18 cellular contexts compared by ENCODE assay signal in genomic region chr9:87197349-87198130, GRCh38.
"Had no signal": no experiment of that assay in that cellular context is flagged by ENCODE, and none has a peak within 500 bp of the region (broad histone marks: within the 10 kb centered on the region; RNA-seq: fewer than 3 reads in every experiment).

No MANE protein-coding gene starts in this region.

- H3K4me3 Mint-ChIP-seq: activated CD4-positive, alpha-beta memory T cell treated with anti-CD3 and anti-CD28 coated beads, Interleukin-2, amount 10 ng/mL, durations not matched to agents 7 days and 5 days; activated CD4-positive, alpha-beta T cell treated with anti-CD3 and anti-CD28 coated beads, Interleukin-2, amount 10 ng/mL, durations not matched to agents 24 days and 14 days; activated T-helper 1 cell treated with anti-CD3 and anti-CD28 coated beads, Interleukin-12 subunit alpha, Interleukin-12 subunit beta, Interleukin-2, Interleukin-4 antibody, amounts not matched to agents 30 ng/mL and 10 ng/mL and 1 ng/mL, durations not matched to agents 14 hours and 24 hours and 36 hours; mesothelial cell of epicardium; natural killer cell treated with Interleukin-12 subunit alpha and Interleukin-12 subunit beta and Interleukin-15 and Interleukin-18, amount 100 ng/mL, for 72 hours; stimulated activated naive CD8-positive, alpha-beta T cell treated with anti-CD3 and anti-CD28 coated beads, Interleukin-15, amount 100 ng/mL, for 72 hours; T-cell; T-helper 2 cell treated with Interferon-gamma antibody and Interleukin-4, amounts not matched to agents 5 μg/mL and 100 μg/mL, for 36 hours; type B pancreatic cell had no signal

- H3K4me1 ChIP-seq: lower lobe of right lung had no signal

- H3K36me3 ChIP-seq: esophagus squamous epithelium, heart right ventricle, lower lobe of right lung had no signal

- H3K9me3 Mint-ChIP-seq: activated CD4-positive, alpha-beta memory T cell treated with anti-CD3 and anti-CD28 coated beads, Interleukin-2, amount 10 ng/mL, durations not matched to agents 7 days and 5 days; activated CD4-positive, alpha-beta T cell treated with anti-CD3 and anti-CD28 coated beads, Interleukin-2, amount 10 ng/mL, durations not matched to agents 24 days and 14 days; activated T-helper 1 cell treated with anti-CD3 and anti-CD28 coated beads, Interleukin-12 subunit alpha, Interleukin-12 subunit beta, Interleukin-2, Interleukin-4 antibody, amounts not matched to agents 30 ng/mL and 10 ng/mL and 1 ng/mL, durations not matched to agents 14 hours and 24 hours and 36 hours; mesothelial cell of epicardium; natural killer cell treated with Interleukin-12 subunit alpha and Interleukin-12 subunit beta and Interleukin-15 and Interleukin-18, amount 100 ng/mL, for 72 hours; stimulated activated naive CD8-positive, alpha-beta T cell treated with anti-CD3 and anti-CD28 coated beads, Interleukin-15, amount 100 ng/mL, for 72 hours; T-cell; T-helper 2 cell treated with Interferon-gamma antibody and Interleukin-4, amounts not matched to agents 5 μg/mL and 100 μg/mL, for 36 hours; type B pancreatic cell had no signal

- H3K27ac ChIP-seq: esophagus squamous epithelium, heart right ventricle, lower lobe of right lung, VCaP had no signal

- H3K4me1 Mint-ChIP-seq: activated CD4-positive, alpha-beta memory T cell treated with anti-CD3 and anti-CD28 coated beads, Interleukin-2, amount 10 ng/mL, durations not matched to agents 7 days and 5 days; activated CD4-positive, alpha-beta T cell treated with anti-CD3 and anti-CD28 coated beads, Interleukin-2, amount 10 ng/mL, durations not matched to agents 24 days and 14 days; stimulated activated naive CD8-positive, alpha-beta T cell treated with anti-CD3 and anti-CD28 coated beads, Interleukin-15, amount 100 ng/mL, for 72 hours; T-cell had no signal

- H3K9me3 ChIP-seq: esophagus squamous epithelium, heart right ventricle, lower lobe of right lung had no signal

- H3K27ac Mint-ChIP-seq: activated CD4-positive, alpha-beta memory T cell treated with anti-CD3 and anti-CD28 coated beads, Interleukin-2, amount 10 ng/mL, durations not matched to agents 7 days and 5 days; activated CD4-positive, alpha-beta T cell treated with anti-CD3 and anti-CD28 coated beads, Interleukin-2, amount 10 ng/mL, durations not matched to agents 24 days and 14 days; activated T-helper 1 cell treated with anti-CD3 and anti-CD28 coated beads, Interleukin-12 subunit alpha, Interleukin-12 subunit beta, Interleukin-2, Interleukin-4 antibody, amounts not matched to agents 30 ng/mL and 10 ng/mL and 1 ng/mL, durations not matched to agents 14 hours and 24 hours and 36 hours; mesothelial cell of epicardium; natural killer cell treated with Interleukin-12 subunit alpha and Interleukin-12 subunit beta and Interleukin-15 and Interleukin-18, amount 100 ng/mL, for 72 hours; stimulated activated naive CD8-positive, alpha-beta T cell treated with anti-CD3 and anti-CD28 coated beads, Interleukin-15, amount 100 ng/mL, for 72 hours; T-cell; T-helper 2 cell treated with Interferon-gamma antibody and Interleukin-4, amounts not matched to agents 5 μg/mL and 100 μg/mL, for 36 hours; type B pancreatic cell had no signal

- H3K36me3 Mint-ChIP-seq: mesothelial cell of epicardium; natural killer cell treated with Interleukin-12 subunit alpha and Interleukin-12 subunit beta and Interleukin-15 and Interleukin-18, amount 100 ng/mL, for 72 hours; T-cell; type B pancreatic cell had no signal

- DNase-seq: activated CD4-positive, alpha-beta memory T cell treated with anti-CD3 and anti-CD28 coated beads, Interleukin-2, amount 10 ng/mL, durations not matched to agents 7 days and 5 days; activated CD4-positive, alpha-beta T cell treated with anti-CD3 and anti-CD28 coated beads, Interleukin-2, amount 10 ng/mL, durations not matched to agents 24 days and 14 days; activated gamma-delta T cell; activated naive CD4-positive, alpha-beta T cell treated with anti-CD3 and anti-CD28 coated beads, Interleukin-2, amount 50 U/mL, for 16 hours; esophagus squamous epithelium; heart right ventricle; islet precursor cell; lower lobe of right lung; stimulated activated CD4-positive, alpha-beta T cell treated with anti-CD3 and anti-CD28 coated beads, Interleukin-4, amount 100 ng/mL, for 24 hours; stimulated activated naive CD8-positive, alpha-beta T cell treated with anti-CD3 and anti-CD28 coated beads, Interleukin-15, amount 100 ng/mL, for 72 hours; T-cell had no signal

- H3K4me3 ChIP-seq: coronary artery, esophagus squamous epithelium, heart right ventricle, lower lobe of right lung had no signal
